ENCODE assay signal across 17 cellular contexts in the genomic region with DNA sequence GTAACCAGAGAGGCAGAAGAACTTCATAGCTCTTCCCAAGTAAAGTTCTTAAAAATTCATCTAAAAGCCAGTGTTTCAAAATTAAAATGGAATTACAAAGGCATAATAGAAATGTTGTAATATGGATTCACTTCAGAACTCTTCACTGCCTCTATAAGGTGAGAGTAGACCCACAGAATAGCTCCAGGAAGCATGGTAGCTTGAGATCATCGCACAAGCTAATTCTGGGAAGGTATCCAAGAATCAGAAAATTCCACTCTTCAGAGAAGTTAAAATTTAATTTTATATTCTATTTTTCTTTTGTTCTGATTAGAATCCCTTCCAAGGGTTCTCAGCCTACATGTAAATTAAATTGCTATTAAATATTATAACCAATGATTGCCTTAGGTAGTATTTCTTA. TPM values are rescaled to one million over a fixed set of nuclear protein-coding genes. Genes with fewer than 3 reads are reported as not detected.
DNase-seq lines count a peak whose midpoint lies in the region; ATAC-seq and TF ChIP-seq lines count a peak whose summit lies in the region.
"Had no signal": no experiment of that assay in that cellular context is flagged by ENCODE, and none has a peak within 500 bp of the region (broad histone marks: within the 10 kb centered on the region; RNA-seq: fewer than 3 reads in every experiment).

No MANE protein-coding gene starts in this region.

- no peak overlapping the region for H3K4me3 ChIP-seq in cardiac muscle cell
- H3K4me3 ChIP-seq in right cardiac atrium (ENCODE audit: low read length), result no peak overlapping the region
- no peak overlapping the region for H3K4me3 ChIP-seq in aorta (ENCODE audit: low read length in 2 of 2)

- TF ChIP-seq CTCF in cardiac muscle cell (IDR thresholded peaks at IDR 0.05; ENCODE audit: low read depth, low read length) (no peak), GM10266 (IDR thresholded peaks at IDR 0.05; ENCODE audit: control insufficient read depth, insufficient read depth, low read depth, missing control alignments) (no peak)

- H3K27me3 ChIP-seq in cardiac muscle cell (no peaks in the 10 kb centered on the region), right cardiac atrium (ENCODE audit: control insufficient read depth, insufficient read depth) (no peaks in the 10 kb centered on the region), aorta (ENCODE audit: control insufficient read depth in 1 of 2, insufficient read depth in 2 of 2, low read length in 1 of 2) (no peaks in the 10 kb centered on the region)

- H3K9me3 ChIP-seq in cardiac muscle cell (ENCODE audit: low read depth), result no peaks in the 10 kb centered on the region
- H3K9me3 ChIP-seq in right cardiac atrium (ENCODE audit: control insufficient read depth, low read length), result no peaks in the 10 kb centered on the region
- no peaks in the 10 kb centered on the region for H3K9me3 ChIP-seq in aorta (ENCODE audit: control insufficient read depth, low read length)

- H3K27ac ChIP-seq in cardiac muscle cell (peak overlapping the region; percentile 83), right cardiac atrium (ENCODE audit: low read length) (no peak overlapping the region), aorta (ENCODE audit: low read depth in 1 of 2, low read length in 2 of 2) (no peak overlapping the region)
- H3K27ac ChIP-seq: HL-60 had no signal

- H3K36me3 ChIP-seq in cardiac muscle cell, result peaks cover 4% of the 10 kb centered on the region
- no peaks in the 10 kb centered on the region for H3K36me3 ChIP-seq in aorta (ENCODE audit: control insufficient read depth in 1 of 2, insufficient read depth in 2 of 2, low read length in 1 of 2)

- WGBS in right cardiac atrium, result 64% methylated on average over 1 of the region's 1 CpG
- WGBS in aorta, 2 donors, result 44 to 67% methylated on average over 1 of the region's 1 CpG

- intact Hi-C loops in right cardiac atrium (cut with DNase I) (no loop called here), aorta (cut with DNase I) (no loop called here)

- H3K4me1 ChIP-seq in cardiac muscle cell (ENCODE audit: low read depth) (peaks cover 24% of the 10 kb centered on the region), right cardiac atrium (ENCODE audit: control insufficient read depth, insufficient read depth, low read length) (peaks cover 10% of the 10 kb centered on the region), aorta (ENCODE audit: control insufficient read depth in 1 of 2, insufficient read depth in 2 of 2, low read length in 2 of 2) (no peaks in the 10 kb centered on the region)

- ATAC-seq in right cardiac atrium, result no peak
- no peak for ATAC-seq in aorta (ENCODE audit: low FRiP score)

- DNase-seq in cardiac muscle cell (ENCODE audit: low read depth in 1 of 2, low spot score in 1 of 2), result no peak
- DNase-seq in right cardiac atrium, result no peak
- peak; percentile 23 for DNase-seq in astrocyte of the hippocampus (ENCODE audit: low read depth, low spot score)
- DNase-seq in glomerular visceral epithelial cell (ENCODE audit: extremely low spot score), result peak; percentile 42
- DNase-seq in renal cortical epithelial cell (ENCODE audit: low read depth), result peak; percentile 69
- DNase-seq in stimulated activated CD4-positive, alpha-beta T cell treated with anti-CD3 and anti-CD28 coated beads, Interleukin-2, amount 100 ng/mL, for 24 hours, result no peak
- no peak for DNase-seq in GM10266 (ENCODE audit: extremely low spot score)
- DNase-seq in aorta, result no peak
- DNase-seq: 8988T, C1 segment of cervical spinal cord, KBM-7, NCI-H1048, NCI-H146, NCI-H2107, NCI-H226, NCI-H526 treated with DMSO at 0.1 percent for 48 hours had no signal

RNA-seq across cellular contexts. Expression of gene DHX32, which starts 1.5 kb away (rescaled TPM):
- 62.5 and 66.7 TPM in 2 replicates for total RNA-seq in cardiac muscle cell
- polyA plus RNA-seq in cardiac muscle cell, result 48.8 and 61.0 TPM in 2 replicates
- 10 to 100 TPM; 35.6 to 42.5 (median 36.2) TPM for total RNA-seq in right cardiac atrium
- polyA plus RNA-seq in right cardiac atrium, result 23.3 TPM
- total RNA-seq in renal cortical epithelial cell, result 66.1 and 68.1 TPM in 2 replicates
- 10 to 100 TPM; 21.2 to 22.6 TPM for total RNA-seq in aorta
- polyA plus RNA-seq in aorta, result 10 to 100 TPM in 1 of 2 donors, 1 to 10 TPM in 1; 9.5 to 10.7 TPM

RNA-seq across cellular contexts. Expression of gene FANK1, which starts 13.8 kb away (rescaled TPM):
- 7.5 and 19.2 TPM in 2 replicates for total RNA-seq in cardiac muscle cell
- 11.4 and 11.5 TPM in 2 replicates for polyA plus RNA-seq in cardiac muscle cell
- total RNA-seq in right cardiac atrium, result 1 to 10 TPM in 1 of 4 donors, under 1 TPM in 3; 0.37 to 1.0 (median 0.51) TPM
- polyA plus RNA-seq in right cardiac atrium, result 0.41 TPM
- total RNA-seq in renal cortical epithelial cell, result 14.9 and 26.4 TPM in 2 replicates
- total RNA-seq in aorta, result 1 to 10 TPM; 1.3 to 1.8 TPM
- polyA plus RNA-seq in aorta, result 1 to 10 TPM; 1.9 to 6.1 TPM

RNA-seq across cellular contexts. Expression of gene BCCIP, which starts 59.2 kb away (rescaled TPM):
- 34.2 and 44.6 TPM in 2 replicates for total RNA-seq in cardiac muscle cell
- 80.2 and 93.9 TPM in 2 replicates for polyA plus RNA-seq in cardiac muscle cell
- 10 to 100 TPM; 44.5 to 52.4 (median 48.0) TPM for total RNA-seq in right cardiac atrium
- polyA plus RNA-seq in right cardiac atrium, result 61.2 TPM
- 46.4 and 71.1 TPM in 2 replicates for total RNA-seq in renal cortical epithelial cell
- 10 to 100 TPM; 30.5 to 36.1 TPM for total RNA-seq in aorta
- 10 to 100 TPM; 40.7 to 55.0 TPM for polyA plus RNA-seq in aorta

RNA-seq across cellular contexts. Expression of gene UROS, which starts 59.5 kb away (rescaled TPM):
- total RNA-seq in cardiac muscle cell, result 88.4 and 121 TPM in 2 replicates
- 160 and 211 TPM in 2 replicates for polyA plus RNA-seq in cardiac muscle cell
- 10 to 100 TPM; 57.6 to 81.7 (median 68.5) TPM for total RNA-seq in right cardiac atrium
- polyA plus RNA-seq in right cardiac atrium, result 86.1 TPM
- 45.3 and 68.8 TPM in 2 replicates for total RNA-seq in renal cortical epithelial cell
- 10 to 100 TPM; 23.2 to 29.9 TPM for total RNA-seq in aorta
- polyA plus RNA-seq in aorta, result 10 to 100 TPM; 32.9 to 39.1 TPM

Comparison
In these comparisons a context has a peak if more than half of its experiments do, and no peak if none do; other contexts are left out.
1. DNase-seq: peak in astrocyte of the hippocampus (single experiment), glomerular visceral epithelial cell (single experiment) and renal cortical epithelial cell (single experiment); none in cardiac muscle cell (0 of 2), right cardiac atrium (0 of 3), stimulated activated CD4-positive, alpha-beta T cell treated with anti-CD3 and anti-CD28 coated beads, Interleukin-2, amount 100 ng/mL, for 24 hours (0 of 2), GM10266 (single experiment) and aorta (0 of 2).